9 cellular contexts compared by ENCODE assay signal in the genomic region with DNA sequence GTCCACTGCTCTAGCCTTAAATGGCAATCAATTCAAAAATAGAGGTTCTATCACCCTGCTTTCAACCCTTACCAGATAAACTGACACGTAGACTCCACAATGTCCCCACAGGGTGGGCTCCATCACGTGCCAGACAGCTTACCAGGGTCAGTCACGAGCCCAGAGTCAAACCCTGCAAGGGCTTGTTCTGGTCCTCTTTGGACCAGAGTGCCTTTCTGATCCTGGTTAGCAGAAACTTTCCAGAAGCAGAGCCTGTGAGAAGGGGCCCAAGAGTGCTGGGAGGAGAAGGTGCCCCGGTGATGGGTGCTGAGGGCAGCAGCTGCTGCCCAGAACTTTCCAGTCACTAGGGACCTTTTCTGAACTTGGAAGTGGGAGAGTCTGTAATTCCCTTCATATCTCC. TPM values are rescaled to one million over a fixed set of nuclear protein-coding genes. Genes with fewer than 3 reads are reported as not detected.
A peak's percentile ranks its signal among the peaks of the same experiment; 100 is the strongest.
DNase-seq lines count a peak whose midpoint lies in the region; ATAC-seq and TF ChIP-seq lines count a peak whose summit lies in the region.
"Had no signal": no experiment of that assay in that cellular context is flagged by ENCODE, and none has a peak within 500 bp of the region (broad histone marks: within the 10 kb centered on the region; RNA-seq: fewer than 3 reads in every experiment).

No MANE protein-coding gene starts in this region.

- intact Hi-C loops in right cardiac atrium (cut with DNase I) (loop anchor here in 1 of 4 donors (2.0 to 5.0 kb wide), 2 partner anchors 60 to 105 kb away; a partner anchor contains a TSS), cardiac septum (cut with DNase I) (loop anchor here (2.0 to 5.0 kb wide), 3 partner anchors 20 to 290 kb away; a partner anchor contains a TSS), lower lobe of right lung (cut with DNase I) (no loop called here), vagina (cut with DNase I) (no loop called here)

- H3K27ac ChIP-seq in right cardiac atrium (ENCODE audit: low read length) (peak overlapping the region; percentile 43), lower lobe of right lung (peak overlapping the region; percentile 86), vagina (peak overlapping the region; percentile 72)

- H3K27me3 ChIP-seq in right cardiac atrium (ENCODE audit: control insufficient read depth, insufficient read depth) (no peaks in the 10 kb centered on the region), lower lobe of right lung (ENCODE audit: low read depth) (no peaks in the 10 kb centered on the region), vagina (no peaks in the 10 kb centered on the region)

- peak overlapping the region; percentile 98 for H3K4me3 Mint-ChIP-seq in T-helper 17 cell

- TF ChIP-seq CTCF in lower lobe of right lung (IDR thresholded peaks at IDR 0.05) (no peak), vagina (IDR thresholded peaks at IDR 0.05) (no peak)

- ATAC-seq in right cardiac atrium (peak in 1 of 2 donors; percentile 35), T-helper 17 cell (peak; percentile 12), lower lobe of right lung (peak in 1 of 2 donors; percentile 12), HG02852 (IDR thresholded peaks at IDR 0.05; ENCODE audit: unreplicated experiment) (no peak)

- no peaks in the 10 kb centered on the region for H3K27me3 Mint-ChIP-seq in T-helper 17 cell

- H3K4me1 Mint-ChIP-seq in T-helper 17 cell = peaks cover 72% of the 10 kb centered on the region

- in situ Hi-C loops in G401 (cut with HindIII; ENCODE audit: low sequenced_read_pairs) = no loop called here

- H3K36me3 ChIP-seq in lower lobe of right lung (peaks cover 14% of the 10 kb centered on the region), vagina (no peaks in the 10 kb centered on the region)

- H3K27ac Mint-ChIP-seq in T-helper 17 cell = peak overlapping the region; percentile 98

- WGBS in right cardiac atrium = 41% methylated on average over 4 of the region's 4 CpGs

- H3K9me3 ChIP-seq in right cardiac atrium (ENCODE audit: control insufficient read depth, low read length) = no peaks in the 10 kb centered on the region
- H3K9me3 ChIP-seq in T-helper 17 cell (ENCODE audit: control insufficient read depth, low read length, poor library complexity, severe bottlenecking) = no peaks in the 10 kb centered on the region
- H3K9me3 ChIP-seq in lower lobe of right lung = no peaks in the 10 kb centered on the region
- H3K9me3 ChIP-seq in vagina = no peaks in the 10 kb centered on the region

- DNase-seq in right cardiac atrium (no peak), cardiac septum (ENCODE audit: low spot score) (no peak), T-helper 17 cell (no peak), lower lobe of right lung (no peak), vagina (ENCODE audit: extremely low spot score in 2 of 2) (peak in 1 of 2 donors; percentile 82), G401 (ENCODE audit: low spot score) (no peak), SK-N-DZ (ENCODE audit: low spot score) (no peak)
- DNase-seq: NCI-H510A had no signal

- H3K36me3 Mint-ChIP-seq in T-helper 17 cell (ENCODE audit: low read depth) = peaks cover 28% of the 10 kb centered on the region

- no peak for TF ChIP-seq POLR2A in vagina (IDR thresholded peaks at IDR 0.05)

- H3K4me1 ChIP-seq in right cardiac atrium (ENCODE audit: control insufficient read depth, insufficient read depth, low read length) (no peaks in the 10 kb centered on the region), lower lobe of right lung (peaks cover 18% of the 10 kb centered on the region), vagina (no peaks in the 10 kb centered on the region)

- H3K4me3 ChIP-seq in right cardiac atrium (ENCODE audit: low read length) (peak overlapping the region; percentile 50), lower lobe of right lung (peak overlapping the region; percentile 68), vagina (peak overlapping the region; percentile 42 to 45)

RNA-seq across cellular contexts. Expression of a gene that starts 0.4 kb away (rescaled TPM):
- total RNA-seq in right cardiac atrium (10 to 100 TPM in 3 of 4 donors, 1 to 10 TPM in 1; 9.3 to 24.2 (median 11.1) TPM), cardiac septum (6.6 TPM), T-helper 17 cell (10 to 100 TPM; 44.1 to 65.3 TPM), lower lobe of right lung (31.9 TPM), vagina (24.1 TPM)
- 22.3 TPM for polyA plus RNA-seq in right cardiac atrium
- total RNA-seq in G401 (2014; rRNA removed; shearing (Covaris generic)) = not detected in 2 replicates
- polyA plus RNA-seq in SK-N-DZ (2014; cell fraction: cytosol; rRNA removed) = not detected in 2 replicates
- polyA plus RNA-seq in SK-N-DZ (2014; cell fraction: nucleus; rRNA removed) = not detected in 2 replicates

RNA-seq across cellular contexts. Expression of a gene that starts 20.5 kb away (rescaled TPM):
- total RNA-seq in right cardiac atrium = 1 to 10 TPM; 3.3 to 6.7 (median 4.5) TPM
- polyA plus RNA-seq in right cardiac atrium = 7.8 TPM
- total RNA-seq in cardiac septum = 3.5 TPM
- total RNA-seq in T-helper 17 cell = 10 to 100 TPM; 14.1 to 23.0 TPM
- 18.8 TPM for total RNA-seq in lower lobe of right lung
- 5.2 TPM for total RNA-seq in vagina
- total RNA-seq in G401 (2014; rRNA removed; shearing (Covaris generic)) = not detected in 2 replicates
- not detected in 2 replicates for polyA plus RNA-seq in SK-N-DZ (2014; cell fraction: cytosol; rRNA removed)
- polyA plus RNA-seq in SK-N-DZ (2014; cell fraction: nucleus; rRNA removed) = not detected in 2 replicates

RNA-seq across cellular contexts. Expression of a gene that starts 51.4 kb away (rescaled TPM):
- total RNA-seq in right cardiac atrium (1 to 10 TPM; 4.5 to 8.3 (median 6.5) TPM), cardiac septum (3.1 TPM), T-helper 17 cell (10 to 100 TPM; 53.7 to 68.2 TPM), lower lobe of right lung (46.9 TPM), vagina (9.6 TPM)
- 4.1 TPM for polyA plus RNA-seq in right cardiac atrium
- total RNA-seq in G401 (2014; rRNA removed; shearing (Covaris generic)) = not detected in 2 replicates
- polyA plus RNA-seq in SK-N-DZ (2014; cell fraction: cytosol; rRNA removed) = not detected in 2 replicates
- not detected in 2 replicates for polyA plus RNA-seq in SK-N-DZ (2014; cell fraction: nucleus; rRNA removed)
